In the genomic region with DNA sequence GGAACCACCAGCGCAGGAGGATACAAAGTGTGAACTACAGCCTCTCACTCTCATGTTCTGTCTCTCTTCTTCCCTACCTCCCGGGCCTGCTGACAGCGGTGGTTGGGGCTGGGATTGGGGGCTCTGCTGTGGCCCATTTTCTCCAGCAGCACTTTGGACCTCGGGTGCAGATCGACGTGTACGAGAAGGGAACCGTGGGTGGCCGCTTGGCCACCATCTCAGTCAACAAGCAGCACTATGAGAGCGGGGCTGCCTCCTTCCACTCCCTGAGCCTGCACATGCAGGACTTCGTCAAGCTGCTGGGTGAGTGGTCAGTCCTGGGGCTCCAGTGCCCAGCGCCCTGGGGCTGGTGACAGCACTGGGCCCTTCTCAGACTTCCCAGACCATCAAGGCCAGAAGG, we compare ENCODE assay signal across 28 cellular contexts. TPM values are rescaled to one million over a fixed set of nuclear protein-coding genes. Genes with fewer than 3 reads are reported as not detected.
"Had no signal": no experiment of that assay in that cellular context is flagged by ENCODE, and none has a peak within 500 bp of the region (broad histone marks: within the 10 kb centered on the region; RNA-seq: fewer than 3 reads in every experiment).

No MANE protein-coding gene starts in this region.

- H3K4me3 ChIP-seq: breast epithelium, esophagus muscularis mucosa, heart left ventricle, spleen, transverse colon had no signal

- H3K27ac Mint-ChIP-seq: activated B cell treated with CpG ODN at 0.5 μM for 24 hours; activated T-helper 1 cell treated with anti-CD3 and anti-CD28 coated beads, Interleukin-12 subunit alpha, Interleukin-12 subunit beta, Interleukin-2, Interleukin-4 antibody, amounts not matched to agents 30 ng/mL and 10 ng/mL and 1 ng/mL, durations not matched to agents 14 hours and 24 hours and 36 hours; dendritic cell treated with granulocyte-macrophage colony-stimulating factor and Interleukin-4, amounts not matched to agents 40 ng/mL and 50 ng/mL, for 4 days; immature natural killer cell; mesothelial cell of epicardium; T-helper 1 cell treated with Interleukin-12 subunit alpha and Interleukin-12 subunit beta and Interleukin-4 antibody, amounts not matched to agents 30 μg/mL and 1 μg/mL, for 36 hours had no signal

- H3K36me3 ChIP-seq: breast epithelium, esophagus muscularis mucosa, heart left ventricle, transverse colon had no signal

- H3K27ac ChIP-seq: breast epithelium, esophagus muscularis mucosa, foreskin keratinocyte, heart left ventricle, spleen, transverse colon had no signal

- H3K4me3 Mint-ChIP-seq: activated B cell treated with CpG ODN at 0.5 μM for 24 hours; activated T-helper 1 cell treated with anti-CD3 and anti-CD28 coated beads, Interleukin-12 subunit alpha, Interleukin-12 subunit beta, Interleukin-2, Interleukin-4 antibody, amounts not matched to agents 30 ng/mL and 10 ng/mL and 1 ng/mL, durations not matched to agents 14 hours and 24 hours and 36 hours; dendritic cell treated with granulocyte-macrophage colony-stimulating factor and Interleukin-4, amounts not matched to agents 40 ng/mL and 50 ng/mL, for 4 days; immature natural killer cell; mesothelial cell of epicardium; naive B cell; T-helper 1 cell treated with Interleukin-12 subunit alpha and Interleukin-12 subunit beta and Interleukin-4 antibody, amounts not matched to agents 30 μg/mL and 1 μg/mL, for 36 hours had no signal

- H3K9me3 ChIP-seq: breast epithelium, esophagus muscularis mucosa, heart left ventricle, spleen, transverse colon had no signal

- H3K27me3 ChIP-seq: breast epithelium, esophagus muscularis mucosa, foreskin keratinocyte, heart left ventricle, spleen, transverse colon had no signal

- H3K27me3 Mint-ChIP-seq: activated B cell treated with CpG ODN at 0.5 μM for 24 hours; dendritic cell treated with granulocyte-macrophage colony-stimulating factor and Interleukin-4, amounts not matched to agents 40 ng/mL and 50 ng/mL, for 4 days; naive B cell had no signal

- H3K9me3 Mint-ChIP-seq: activated B cell treated with CpG ODN at 0.5 μM for 24 hours; activated T-helper 1 cell treated with anti-CD3 and anti-CD28 coated beads, Interleukin-12 subunit alpha, Interleukin-12 subunit beta, Interleukin-2, Interleukin-4 antibody, amounts not matched to agents 30 ng/mL and 10 ng/mL and 1 ng/mL, durations not matched to agents 14 hours and 24 hours and 36 hours; dendritic cell treated with granulocyte-macrophage colony-stimulating factor and Interleukin-4, amounts not matched to agents 40 ng/mL and 50 ng/mL, for 4 days; immature natural killer cell; mesothelial cell of epicardium; naive B cell; T-helper 1 cell treated with Interleukin-12 subunit alpha and Interleukin-12 subunit beta and Interleukin-4 antibody, amounts not matched to agents 30 μg/mL and 1 μg/mL, for 36 hours had no signal

- H3K36me3 Mint-ChIP-seq: mesothelial cell of epicardium, naive B cell had no signal

- ATAC-seq: foreskin keratinocyte, heart left ventricle, left colon, right cardiac atrium had no signal

- DNase-seq: activated B cell treated with CpG ODN at 0.5 μM for 24 hours; activated gamma-delta T cell; activated naive CD4-positive, alpha-beta T cell treated with anti-CD3 and anti-CD28 coated beads, Interleukin-2, amount 50 U/mL, for 16 hours; activated T-cell treated with anti-CD3 and anti-CD28 coated beads for 4 hours; amygdala; central memory CD4-positive, alpha-beta T cell; foreskin keratinocyte; heart left ventricle; hypothalamus; immature natural killer cell; kidney; left colon; naive B cell; posterior cingulate gyrus; right cardiac atrium; spleen; stimulated activated CD4-positive, alpha-beta T cell treated with anti-CD3 and anti-CD28 coated beads, Interleukin-2, amount 100 ng/mL, for 48 hours; SW 1271; T1000; transverse colon had no signal

- H3K4me1 ChIP-seq: breast epithelium, foreskin keratinocyte had no signal

RNA-seq across cellular contexts. Expression of a gene that starts 16.6 kb away (rescaled TPM):
- total RNA-seq: activated B cell treated with CpG ODN at 0.5 μM for 24 hours; activated T-helper 1 cell treated with anti-CD3 and anti-CD28 coated beads, Interleukin-12 subunit alpha, Interleukin-12 subunit beta, Interleukin-2, Interleukin-4 antibody, amounts not matched to agents 30 ng/mL and 10 ng/mL and 1 ng/mL, durations not matched to agents 14 hours and 24 hours and 36 hours; foreskin keratinocyte; liver; mesothelial cell of epicardium; temporal lobe; transverse colon had no signal
- polyA plus RNA-seq: foreskin keratinocyte, immature natural killer cell, liver had no signal
